15 cellular contexts compared by ENCODE assay signal in genomic region chr1:157312270-157312812, GRCh38.
DNase-seq lines count a peak whose midpoint lies in the region; TF ChIP-seq lines count a peak whose summit lies in the region.
"Had no signal": no experiment of that assay in that cellular context is flagged by ENCODE, and none has a peak within 500 bp of the region (broad histone marks: within the 10 kb centered on the region; RNA-seq: fewer than 3 reads in every experiment).

No MANE protein-coding gene starts in this region.

- H3K27ac ChIP-seq in mesodermal cell (ENCODE audit: low read depth, low read length, severe bottlenecking) = peak overlapping the region; percentile 77
- no peak overlapping the region for H3K27ac ChIP-seq in esophagus muscularis mucosa (replicated peaks in 1 of 4)
- H3K27ac ChIP-seq: breast epithelium, left ventricle myocardium inferior, neutrophil, Peyer's patch, right atrium auricular region had no signal

- no peaks in the 10 kb centered on the region for H3K36me3 ChIP-seq in mesodermal cell (ENCODE audit: control insufficient read depth, insufficient read depth, low read length)
- no peaks in the 10 kb centered on the region for H3K36me3 ChIP-seq in esophagus muscularis mucosa
- H3K36me3 ChIP-seq: breast epithelium, left ventricle myocardium inferior, neutrophil, Peyer's patch, right atrium auricular region had no signal

- 57 to 67% methylated on average over 3 of the region's 3 CpGs for WGBS in mesodermal cell (ENCODE audit: insufficient coverage in 2 of 2), 2 experiments
- WGBS in esophagus muscularis mucosa = 62% methylated on average over 3 of the region's 3 CpGs

- H3K9me3 ChIP-seq in mesodermal cell (ENCODE audit: control insufficient read depth, low read length) (no peaks in the 10 kb centered on the region), esophagus muscularis mucosa (peaks cover 0 to 12% (median 9%) of the 10 kb centered on the region in 4 donors)
- H3K9me3 ChIP-seq: neutrophil, Peyer's patch had no signal

- TF ChIP-seq CTCF in esophagus muscularis mucosa (IDR thresholded peaks at IDR 0.05) = no peak

- intact Hi-C loops in esophagus muscularis mucosa (cut with DNase I) = no loop called here

- H3K4me3 ChIP-seq in mesodermal cell (ENCODE audit: extremely low read depth, insufficient read depth, low read length, poor library complexity, severe bottlenecking) = no peak overlapping the region
- no peak overlapping the region for H3K4me3 ChIP-seq in esophagus muscularis mucosa
- H3K4me3 ChIP-seq: breast epithelium, left ventricle myocardium inferior, Peyer's patch, right atrium auricular region had no signal

- no peak for TF ChIP-seq EP300 in esophagus muscularis mucosa (IDR thresholded peaks at IDR 0.05)

- H3K4me1 ChIP-seq in mesodermal cell (ENCODE audit: control insufficient read depth, insufficient read depth, low read length, poor library complexity, severe bottlenecking) = peaks cover 5% of the 10 kb centered on the region
- H3K4me1 ChIP-seq in esophagus muscularis mucosa = peaks cover 0 to 6% (median 0%) of the 10 kb centered on the region in 4 donors
- H3K4me1 ChIP-seq: breast epithelium, Caco-2, left ventricle myocardium inferior, Peyer's patch, right atrium auricular region had no signal

- no peak for TF ChIP-seq POLR2A in esophagus muscularis mucosa (IDR thresholded peaks at IDR 0.05; ENCODE audit: low read depth)

- peaks cover 0 to 16% (median 0%) of the 10 kb centered on the region in 4 donors for H3K27me3 ChIP-seq in esophagus muscularis mucosa
- H3K27me3 ChIP-seq: breast epithelium, neutrophil, Peyer's patch, right atrium auricular region had no signal

- DNase-seq in EL (peak; percentile 29), NCI-H2029 treated with DMSO at 0.1 percent for 48 hours (lab: John Stamatoyannopoulos, UW) (peak; percentile 34), dermis microvascular lymphatic vessel endothelial cell (ENCODE audit: low read depth in 2 of 2) (peak; percentile 3 to 29), middle frontal gyrus (ENCODE audit: extremely low spot score, low spot score) (no peak), esophagus muscularis mucosa (ENCODE audit: extremely low spot score) (no peak), epidermal melanocyte (ENCODE audit: insufficient read length, low spot score) (no peak)
- DNase-seq: activated naive CD8-positive, alpha-beta T cell treated with anti-CD3 and anti-CD28 coated beads for 36 hours; Caco-2; left ventricle myocardium inferior; NCI-H1436 treated with DMSO at 0.1 percent for 48 hours; Peyer's patch had no signal

Comparison
In these comparisons a context has a peak if more than half of its experiments do, and no peak if none do; other contexts are left out.
1. DNase-seq: peak in EL (single experiment), NCI-H2029 treated with DMSO at 0.1 percent for 48 hours (single experiment) and dermis microvascular lymphatic vessel endothelial cell (2 of 2); none in middle frontal gyrus (single experiment), esophagus muscularis mucosa (single experiment) and epidermal melanocyte (single experiment).